ENCODE assay signal across 1 cellular context in the genomic region with DNA sequence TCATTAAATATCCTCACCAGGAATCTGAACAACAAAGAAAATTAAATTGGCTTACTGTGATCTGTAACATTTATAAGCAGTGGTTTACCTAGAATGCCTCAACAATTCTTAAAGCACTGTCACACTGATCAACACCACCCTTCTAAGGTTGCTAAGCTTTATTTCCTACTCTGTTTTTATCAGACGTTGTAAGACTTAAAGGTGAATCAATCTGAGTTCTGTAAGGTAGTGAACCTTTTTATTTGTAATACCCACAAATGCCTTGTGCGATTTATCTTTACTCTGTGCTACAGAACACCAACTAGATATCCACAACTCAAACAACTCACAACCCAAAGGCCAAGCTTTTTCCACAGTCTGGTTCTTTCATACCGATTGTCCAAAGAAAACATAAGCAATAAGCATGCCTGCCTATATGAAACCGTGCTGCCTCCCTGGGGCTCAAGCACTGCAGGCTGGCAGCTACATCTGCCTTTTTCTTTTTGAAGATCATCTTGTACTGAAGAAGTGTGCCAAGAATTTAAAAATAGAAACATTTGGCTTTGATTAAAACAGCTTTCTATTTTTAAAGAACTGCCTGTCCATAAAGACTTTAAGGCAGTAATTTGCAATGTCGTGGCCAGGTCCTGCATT.
TF ChIP-seq lines count a peak whose summit lies in the region.

No MANE protein-coding gene starts in this region.

TF ChIP-seq in SK-N-SH treated with all-trans-retinoic acid at 6 μM for 48 hours, 23 proteins besides CTCF, POLR2A, EP300 and RAD21 (continued from another document):
- TF ChIP-seq, protein P1, sequence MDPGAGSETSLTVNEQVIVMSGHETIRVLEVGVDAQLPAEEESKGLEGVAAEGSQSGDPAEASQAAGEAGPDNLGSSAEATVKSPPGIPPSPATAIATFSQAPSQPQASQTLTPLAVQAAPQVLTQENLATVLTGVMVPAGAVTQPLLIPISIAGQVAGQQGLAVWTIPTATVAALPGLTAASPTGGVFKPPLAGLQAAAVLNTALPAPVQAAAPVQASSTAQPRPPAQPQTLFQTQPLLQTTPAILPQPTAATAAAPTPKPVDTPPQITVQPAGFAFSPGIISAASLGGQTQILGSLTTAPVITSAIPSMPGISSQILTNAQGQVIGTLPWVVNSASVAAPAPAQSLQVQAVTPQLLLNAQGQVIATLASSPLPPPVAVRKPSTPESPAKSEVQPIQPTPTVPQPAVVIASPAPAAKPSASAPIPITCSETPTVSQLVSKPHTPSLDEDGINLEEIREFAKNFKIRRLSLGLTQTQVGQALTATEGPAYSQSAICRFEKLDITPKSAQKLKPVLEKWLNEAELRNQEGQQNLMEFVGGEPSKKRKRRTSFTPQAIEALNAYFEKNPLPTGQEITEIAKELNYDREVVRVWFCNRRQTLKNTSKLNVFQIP (CRISPR knock-in tag; IDR thresholded peaks at IDR 0.05; ENCODE audit: borderline replicate concordance, low read depth) = no peak
- TF ChIP-seq ESRRG (CRISPR knock-in tag; IDR thresholded peaks at IDR 0.05) (no peak), ZC3H10 (CRISPR knock-in tag; IDR thresholded peaks at IDR 0.05) (no peak), ZNF565 (CRISPR knock-in tag; conservative IDR thresholded peaks at IDR 0.05; ENCODE audit: low read depth) (no peak)
TF ChIP-seq in SK-N-SH treated with all-trans-retinoic acid at 6 μM for 48 hours: peak in this region for 0.
